1 cellular context compared by ENCODE assay signal in the genomic region with DNA sequence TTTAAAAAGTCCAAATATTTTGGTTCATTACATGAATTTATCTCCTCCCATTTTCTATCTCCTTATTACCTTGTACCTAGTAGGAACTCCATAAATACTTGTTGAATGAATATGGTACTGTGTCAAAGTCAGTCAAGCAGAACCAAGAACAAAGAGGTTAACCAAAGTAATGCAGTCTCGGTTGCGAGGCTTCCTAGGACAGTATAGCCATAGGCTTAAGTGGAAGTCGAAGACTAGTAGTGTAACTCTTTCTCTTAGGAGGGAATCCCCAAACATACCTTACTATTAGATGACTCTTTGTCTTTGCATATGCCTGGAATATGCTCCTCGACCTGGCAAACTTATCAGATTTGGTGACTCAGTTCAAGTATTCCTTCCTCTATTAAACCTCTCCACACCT.
TF ChIP-seq lines count a peak whose summit lies in the region.

No MANE protein-coding gene starts in this region.

TF ChIP-seq in GM23338, 12 proteins besides CTCF, POLR2A, EP300 and RAD21:
- TF ChIP-seq, protein P1, sequence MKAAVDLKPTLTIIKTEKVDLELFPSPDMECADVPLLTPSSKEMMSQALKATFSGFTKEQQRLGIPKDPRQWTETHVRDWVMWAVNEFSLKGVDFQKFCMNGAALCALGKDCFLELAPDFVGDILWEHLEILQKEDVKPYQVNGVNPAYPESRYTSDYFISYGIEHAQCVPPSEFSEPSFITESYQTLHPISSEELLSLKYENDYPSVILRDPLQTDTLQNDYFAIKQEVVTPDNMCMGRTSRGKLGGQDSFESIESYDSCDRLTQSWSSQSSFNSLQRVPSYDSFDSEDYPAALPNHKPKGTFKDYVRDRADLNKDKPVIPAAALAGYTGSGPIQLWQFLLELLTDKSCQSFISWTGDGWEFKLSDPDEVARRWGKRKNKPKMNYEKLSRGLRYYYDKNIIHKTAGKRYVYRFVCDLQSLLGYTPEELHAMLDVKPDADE (IDR thresholded peaks at IDR 0.05), result no peak
- TF ChIP-seq EZH2phosphoT487 (IDR thresholded peaks at IDR 0.05; ENCODE audit: unreplicated experiment) (no peak), STAT1 (IDR thresholded peaks at IDR 0.05; ENCODE audit: unreplicated experiment) (no peak), ZNF331 (CRISPR knock-in tag; IDR thresholded peaks at IDR 0.05; ENCODE audit: low read depth) (no peak), ZNF114 (CRISPR knock-in tag; IDR thresholded peaks at IDR 0.05) (no peak), EZH2 (IDR thresholded peaks at IDR 0.05; ENCODE audit: low read depth, unreplicated experiment) (no peak)
